In genomic region chr1:112674986-112675727, GRCh38 we compare ENCODE assay signal across 8 cellular contexts. TPM values are rescaled to one million over a fixed set of nuclear protein-coding genes. Genes with fewer than 3 reads are reported as not detected.
A peak's percentile ranks its signal among the peaks of the same experiment; 100 is the strongest.
DNase-seq lines count a peak whose midpoint lies in the region; ATAC-seq, FAIRE-seq and TF ChIP-seq lines count a peak whose summit lies in the region.

No MANE protein-coding gene starts in this region.

- TF ChIP-seq RAD21 in K562 (CRISPR knock-in tag; conservative IDR thresholded peaks at IDR 0.05 in 1 of 2, IDR thresholded peaks at IDR 0.05 in 1 of 2): peak in 1 of 2 experiments; percentile 39; a peak in 2 of 4 replicates

- no peak for FAIRE-seq in K562 (lab: Jason Lieb, UNC)

- H3K4me2 ChIP-seq in K562 (ENCODE audit: insufficient read depth, low read length): peak overlapping the region; percentile 85

- peaks cover 21% of the 10 kb centered on the region for H3K36me3 Mint-ChIP-seq in CD4-positive, CD25-positive, alpha-beta regulatory T cell
- H3K36me3 Mint-ChIP-seq in immature natural killer cell: peaks cover 0 to 20% (median 12%) of the 10 kb centered on the region in 3 donors

- peaks cover 56% of the 10 kb centered on the region for H3K79me2 ChIP-seq in K562 (ENCODE audit: control insufficient read depth, insufficient read depth, low read length)

- ATAC-seq in CD4-positive, CD25-positive, alpha-beta regulatory T cell (ENCODE audit: low read depth in 2 of 2): peak; percentile 36 to 51
- peak; percentile 31 for ATAC-seq in GM19467 (IDR thresholded peaks at IDR 0.05; ENCODE audit: unreplicated experiment)
- peak; percentile 79 for ATAC-seq in K562
- ATAC-seq in HG03469 (IDR thresholded peaks at IDR 0.05; ENCODE audit: unreplicated experiment): no peak

- POLR2A ChIA-PET in K562 (lab: Yijun Ruan, JAX): interaction anchor here (0.5 to 7.3 kb wide), 12 partner anchors 9 to 1104 kb away, joined by 3 to 104 read pairs (median 5); partner anchors contain the start of gene LRIG2

- peak overlapping the region; percentile 73 for H3K27ac ChIP-seq in CD4-positive, CD25-positive, alpha-beta regulatory T cell (ENCODE audit: insufficient read depth, low read length, poor library complexity, severe bottlenecking)
- H3K27ac ChIP-seq in HUES6 (ENCODE audit: low read depth, low read length): peak overlapping the region; percentile 78; the same call in 1 of the 2 replicates
- H3K27ac ChIP-seq in K562 (ENCODE audit: extremely low read depth, low read depth, low read length): peak overlapping the region; percentile 86

- 1% methylated on average over 54 of the region's 68 CpGs for whole genome bisulfite sequencing in K562 (ENCODE audit: insufficient coverage, low coverage, missing lambda C conversion rate)

- H3K9ac ChIP-seq in HUES6 (ENCODE audit: low read length) (peak overlapping the region; percentile 89), K562 (ENCODE audit: insufficient read depth in 1 of 2, low read depth in 2 of 2, low read length in 2 of 2) (peak overlapping the region; percentile 87 to 98)

- intact Hi-C loops in K562 (cut with micrococcal nuclease): no loop called here

- H3K9me3 Mint-ChIP-seq in CD4-positive, CD25-positive, alpha-beta regulatory T cell: peaks cover 0 to 2% (median 0%) of the 10 kb centered on the region in 7 donors
- H3K9me3 Mint-ChIP-seq in immature natural killer cell: no peaks in the 10 kb centered on the region

- no TSS peak for BruUV-seq in K562 (replicated peaks; lab: Mats Ljungman, UMichigan)

- CTCF ChIA-PET in K562 (lab: Yijun Ruan, JAX; ENCODE audit: low intra/inter-chr PET ratio): interaction anchor here (0.7 kb wide), 1 partner anchor 16 kb away, joined by 3 read pairs; no protein-coding TSS in a partner anchor

- H3K27me3 ChIP-seq in CD4-positive, CD25-positive, alpha-beta regulatory T cell (ENCODE audit: control insufficient read depth, insufficient read depth, low read length): no peaks in the 10 kb centered on the region
- H3K27me3 ChIP-seq in HUES6 (ENCODE audit: control insufficient read depth, insufficient read depth, low read length) (peaks cover 24% of the 10 kb centered on the region), K562 (ENCODE audit: control insufficient read depth in 2 of 2, insufficient read depth in 2 of 2, low read length in 2 of 2) (no peaks in the 10 kb centered on the region)

- peak in 2 of 3 experiments; percentile 2 to 69; a peak in 4 of 6 replicates for TF ChIP-seq CTCF in K562 (IDR thresholded peaks at IDR 0.05 in 2 of 3, conservative IDR thresholded peaks at IDR 0.05 in 1 of 3; ENCODE audit: insufficient read depth in 2 of 3, low read depth in 1 of 3, low read length in 3 of 3)

- peaks cover 29 to 68% (median 50%) of the 10 kb centered on the region in 4 donors for H3K4me1 Mint-ChIP-seq in CD4-positive, CD25-positive, alpha-beta regulatory T cell
- H3K4me1 Mint-ChIP-seq in immature natural killer cell: peaks cover 36 to 67% of the 10 kb centered on the region in 2 donors

- no peak for TF ChIP-seq POLR2A in K562 (conservative IDR thresholded peaks at IDR 0.05)

- peaks cover 32% of the 10 kb centered on the region for H3K4me1 ChIP-seq in CD4-positive, CD25-positive, alpha-beta regulatory T cell (ENCODE audit: control insufficient read depth, insufficient read depth, low read length, poor library complexity, severe bottlenecking)
- H3K4me1 ChIP-seq in HUES6 (ENCODE audit: control insufficient read depth, insufficient read depth, low read length) (peaks cover 36% of the 10 kb centered on the region), K562 (replicated peaks in 1 of 2; ENCODE audit: control insufficient read depth in 2 of 2, insufficient read depth in 2 of 2, low read length in 2 of 2) (peaks cover 18 to 42% of the 10 kb centered on the region in 2 experiments)

- peak overlapping the region; percentile 87 to 98 (median 96) for H3K4me3 Mint-ChIP-seq in CD4-positive, CD25-positive, alpha-beta regulatory T cell
- H3K4me3 Mint-ChIP-seq in immature natural killer cell: peak overlapping the region; percentile 96 to 99 (median 98)

- H3K27ac Mint-ChIP-seq in CD4-positive, CD25-positive, alpha-beta regulatory T cell: peak overlapping the region; percentile 96 to 98 (median 97)
- H3K27ac Mint-ChIP-seq in immature natural killer cell: peak overlapping the region; percentile 89 to 97 (median 95)

- no peaks in the 10 kb centered on the region for H3K9me1 ChIP-seq in K562 (ENCODE audit: control insufficient read depth, insufficient read depth, low read length)

- no peaks in the 10 kb centered on the region for H3K27me3 Mint-ChIP-seq in CD4-positive, CD25-positive, alpha-beta regulatory T cell
- peaks cover 0 to 7% (median 5%) of the 10 kb centered on the region in 3 donors for H3K27me3 Mint-ChIP-seq in immature natural killer cell (ENCODE audit: low read depth in 3 of 3)

- no peaks in the 10 kb centered on the region for H3K9me3 ChIP-seq in CD4-positive, CD25-positive, alpha-beta regulatory T cell (ENCODE audit: control insufficient read depth in 2 of 2, low read length in 2 of 2)
- H3K9me3 ChIP-seq in HUES6 (ENCODE audit: control insufficient read depth, insufficient read depth, low read depth, low read length) (no peaks in the 10 kb centered on the region), K562 (replicated peaks; ENCODE audit: control insufficient read depth, insufficient read depth, low read depth, low read length) (no peaks in the 10 kb centered on the region)

- peak overlapping the region; percentile 89 for H2AFZ ChIP-seq in K562 (ENCODE audit: low read depth, low read length)

- peak; percentile 24 to 39 (median 32) for DNase-seq in CD4-positive, CD25-positive, alpha-beta regulatory T cell
- peak; percentile 5 for DNase-seq in T-helper 22 cell (ENCODE audit: low read depth)
- DNase-seq in K562 (ENCODE audit: extremely low read depth in 1 of 4, low spot score in 3 of 4): peak; percentile 70 to 89 (median 81)
- peak; percentile 59 to 60 (median 59) for DNase-seq in immature natural killer cell
- DNase-seq in stimulated activated CD4-positive, alpha-beta T cell treated with anti-CD3 and anti-CD28 coated beads, Interleukin-12 subunit alpha, Interleukin-12 subunit beta, amount 100 ng/mL, for 48 hours (ENCODE audit: low read depth in 2 of 3, low spot score in 1 of 3): peak in 2 of 3 donors; percentile 21 to 31

- peak overlapping the region; percentile 84 for H3K4me3 ChIP-seq in CD4-positive, CD25-positive, alpha-beta regulatory T cell (ENCODE audit: low read depth, low read length)
- H3K4me3 ChIP-seq in HUES6 (ENCODE audit: low read depth, low read length) (peak overlapping the region; percentile 88), K562 (peak overlapping the region; percentile 71)

- H3K36me3 ChIP-seq in CD4-positive, CD25-positive, alpha-beta regulatory T cell (ENCODE audit: control insufficient read depth, insufficient read depth, low read length): peaks cover 11% of the 10 kb centered on the region
- H3K36me3 ChIP-seq in HUES6 (ENCODE audit: control insufficient read depth, insufficient read depth, low read length): peaks cover 16% of the 10 kb centered on the region
- peaks cover 42% of the 10 kb centered on the region for H3K36me3 ChIP-seq in K562 (ENCODE audit: control insufficient read depth, insufficient read depth, low read length)

- TF ChIP-seq EP300 in K562 (IDR thresholded peaks at IDR 0.05; ENCODE audit: low read length): no peak

- no peaks in the 10 kb centered on the region for H4K20me1 ChIP-seq in K562 (replicated peaks; ENCODE audit: control insufficient read depth, insufficient read depth, low read length)

- in situ Hi-C loops in K562 (cut with MboI): no loop called here

RNA-seq across cellular contexts. Expression of gene MOV10, which starts 0.7 kb away (rescaled TPM):
- total RNA-seq in CD4-positive, CD25-positive, alpha-beta regulatory T cell: 94.2 TPM
- 10 to 100 TPM; 26.1 to 29.8 (median 28.3) TPM for polyA plus RNA-seq in CD4-positive, CD25-positive, alpha-beta regulatory T cell
- total RNA-seq in K562 (2011; cell fraction: chromatin; rRNA removed; ENCODE audit: low replicate concordance): 194 and 432 TPM in 2 replicates
- total RNA-seq in K562 (2011; cell fraction: nucleolus; rRNA removed): 231 and 262 TPM in 2 replicates
- total RNA-seq in K562 (2011; cell fraction: nucleoplasm; rRNA removed): 196 and 201 TPM in 2 replicates
- total RNA-seq in K562 (2014; rRNA removed): 46.5 and 75.8 TPM in 2 replicates
- 32.1 and 46.8 TPM in 2 replicates for total RNA-seq in K562 (2014; rRNA removed; fragmentation: Illumina TruSeq; extraction: Trizol)
- total RNA-seq in K562 (2015; rRNA removed; fragmentation: Illumina TruSeq; extraction: Trizol): 49.5 and 50.8 TPM in 2 replicates
- 93.9 and 101 TPM in 2 replicates for total RNA-seq in K562 (2021)
- polyA plus RNA-seq in K562 (2011; rRNA removed): 50.2 and 86.0 TPM in 2 replicates
- 55.2 and 72.8 TPM in 2 replicates for polyA plus RNA-seq in K562 (2011; cell fraction: cytosol; rRNA removed)
- polyA plus RNA-seq in K562 (2011; cell fraction: nucleus; rRNA removed): 327 and 544 TPM in 2 replicates
- 78.3 and 153 TPM in 2 replicates for polyA plus RNA-seq in K562 (2012)
- 101 and 105 TPM in 2 replicates for polyA plus RNA-seq in K562 (2014; fragmentation: Illumina TruSeq; extraction: Trizol)
- 10 to 100 TPM; 16.7 to 39.6 TPM for polyA plus RNA-seq in K562 (2014; fragmentation: Nextera tagmentation; extraction: Ambion mirVana)
- 72.0 and 92.8 TPM in 2 replicates for polyA plus RNA-seq in K562 (2014; rRNA removed)
- polyA minus RNA-seq in K562 (2011; rRNA and poly(A)+ RNA removed): 34.4 and 47.1 TPM in 2 replicates
- polyA minus RNA-seq in K562 (2011; cell fraction: cytosol; rRNA and poly(A)+ RNA removed): 65.8 and 66.5 TPM in 2 replicates
- 127 and 129 TPM in 2 replicates for polyA minus RNA-seq in K562 (2011; cell fraction: nucleus; rRNA and poly(A)+ RNA removed)
- 10 to 100 TPM; 20.6 to 52.7 (median 22.8) TPM for polyA plus RNA-seq in immature natural killer cell

RNA-seq across cellular contexts. Expression of gene RHOC, which starts 31.8 kb away (rescaled TPM):
- total RNA-seq in CD4-positive, CD25-positive, alpha-beta regulatory T cell: 17.4 TPM
- 10 to 100 TPM; 20.1 to 34.1 (median 28.9) TPM for polyA plus RNA-seq in CD4-positive, CD25-positive, alpha-beta regulatory T cell
- total RNA-seq in K562 (2011; cell fraction: chromatin; rRNA removed; ENCODE audit: low replicate concordance): 107 and 260 TPM in 2 replicates
- 237 and 244 TPM in 2 replicates for total RNA-seq in K562 (2011; cell fraction: nucleolus; rRNA removed)
- 195 and 210 TPM in 2 replicates for total RNA-seq in K562 (2011; cell fraction: nucleoplasm; rRNA removed)
- total RNA-seq in K562 (2014; rRNA removed) (275 and 287 TPM in 2 replicates), K562 (2014; rRNA removed; fragmentation: Illumina TruSeq; extraction: Trizol) (131 and 169 TPM in 2 replicates), K562 (2015; rRNA removed; fragmentation: Illumina TruSeq; extraction: Trizol) (200 and 204 TPM in 2 replicates), K562 (2021) (186 and 203 TPM in 2 replicates)
- polyA plus RNA-seq in K562 (2011; rRNA removed) (364 and 370 TPM in 2 replicates), K562 (2014; fragmentation: Illumina TruSeq; extraction: Trizol) (336 and 344 TPM in 2 replicates), K562 (2014; fragmentation: Nextera tagmentation; extraction: Ambion mirVana) (10 to 100 TPM; 35.2 to 82.7 TPM), K562 (2014; rRNA removed) (248 and 267 TPM in 2 replicates), immature natural killer cell (100 to 1,000 TPM; 444 to 613 (median 572) TPM)
- 478 and 580 TPM in 2 replicates for polyA plus RNA-seq in K562 (2011; cell fraction: cytosol; rRNA removed)
- 338 and 429 TPM in 2 replicates for polyA plus RNA-seq in K562 (2011; cell fraction: nucleus; rRNA removed)
- polyA plus RNA-seq in K562 (2012): 332 and 339 TPM in 2 replicates
- 273 and 333 TPM in 2 replicates for polyA minus RNA-seq in K562 (2011; rRNA and poly(A)+ RNA removed)
- 125 and 156 TPM in 2 replicates for polyA minus RNA-seq in K562 (2011; cell fraction: cytosol; rRNA and poly(A)+ RNA removed)
- polyA minus RNA-seq in K562 (2011; cell fraction: nucleus; rRNA and poly(A)+ RNA removed): 103 and 138 TPM in 2 replicates

RNA-seq across cellular contexts. Expression of gene PPM1J, which starts 40.0 kb away (rescaled TPM):
- total RNA-seq in CD4-positive, CD25-positive, alpha-beta regulatory T cell: not detected
- polyA plus RNA-seq in CD4-positive, CD25-positive, alpha-beta regulatory T cell: not detected
- total RNA-seq in K562 (2011; cell fraction: chromatin; rRNA removed; ENCODE audit: low replicate concordance): 6.3 and 17.9 TPM in 2 replicates
- 12.8 and 15.3 TPM in 2 replicates for total RNA-seq in K562 (2011; cell fraction: nucleolus; rRNA removed)
- total RNA-seq in K562 (2011; cell fraction: nucleoplasm; rRNA removed): 9.6 and 9.9 TPM in 2 replicates
- total RNA-seq in K562 (2014; rRNA removed) (6.0 and 6.5 TPM in 2 replicates), K562 (2014; rRNA removed; fragmentation: Illumina TruSeq; extraction: Trizol) (1.2 and 1.3 TPM in 2 replicates), K562 (2015; rRNA removed; fragmentation: Illumina TruSeq; extraction: Trizol) (0.98 and 1.1 TPM in 2 replicates), K562 (2021) (5.1 and 7.1 TPM in 2 replicates)
- polyA plus RNA-seq in K562 (2011; rRNA removed) (10.5 and 18.4 TPM in 2 replicates), K562 (2014; fragmentation: Illumina TruSeq; extraction: Trizol) (4.2 and 5.0 TPM in 2 replicates), K562 (2014; fragmentation: Nextera tagmentation; extraction: Ambion mirVana) (under 1 TPM; 0.25 to 0.31 TPM), K562 (2014; rRNA removed) (8.2 and 8.5 TPM in 2 replicates), immature natural killer cell (under 1 TPM in 1 of 3 donors, not detected in 2; 0.19 TPM)
- polyA plus RNA-seq in K562 (2011; cell fraction: cytosol; rRNA removed): 20.6 and 20.7 TPM in 2 replicates
- polyA plus RNA-seq in K562 (2011; cell fraction: nucleus; rRNA removed): 80.5 and 82.8 TPM in 2 replicates
- polyA plus RNA-seq in K562 (2012): 3.0 and 3.4 TPM in 2 replicates
- 2.1 and 3.8 TPM in 2 replicates for polyA minus RNA-seq in K562 (2011; rRNA and poly(A)+ RNA removed)
- 3.0 and 6.5 TPM in 2 replicates for polyA minus RNA-seq in K562 (2011; cell fraction: cytosol; rRNA and poly(A)+ RNA removed)
- polyA minus RNA-seq in K562 (2011; cell fraction: nucleus; rRNA and poly(A)+ RNA removed): 7.4 and 9.1 TPM in 2 replicates

RNA-seq across cellular contexts. Expression of gene CAPZA1, which starts 55.5 kb away (rescaled TPM):
- total RNA-seq in CD4-positive, CD25-positive, alpha-beta regulatory T cell: 244 TPM
- polyA plus RNA-seq in CD4-positive, CD25-positive, alpha-beta regulatory T cell: 100 to 1,000 TPM; 248 to 281 (median 260) TPM
- total RNA-seq in K562 (2011; cell fraction: chromatin; rRNA removed; ENCODE audit: low replicate concordance): 126 and 319 TPM in 2 replicates
- total RNA-seq in K562 (2011; cell fraction: nucleolus; rRNA removed): 56.9 and 76.1 TPM in 2 replicates
- total RNA-seq in K562 (2011; cell fraction: nucleoplasm; rRNA removed): 147 and 245 TPM in 2 replicates
- total RNA-seq in K562 (2014; rRNA removed): 244 and 278 TPM in 2 replicates
- 306 and 352 TPM in 2 replicates for total RNA-seq in K562 (2014; rRNA removed; fragmentation: Illumina TruSeq; extraction: Trizol)
- total RNA-seq in K562 (2015; rRNA removed; fragmentation: Illumina TruSeq; extraction: Trizol): 281 and 297 TPM in 2 replicates
- total RNA-seq in K562 (2021): 266 and 289 TPM in 2 replicates
- 298 and 365 TPM in 2 replicates for polyA plus RNA-seq in K562 (2011; rRNA removed)
- 68.7 and 164 TPM in 2 replicates for polyA plus RNA-seq in K562 (2011; cell fraction: cytosol; rRNA removed)
- 66.8 and 129 TPM in 2 replicates for polyA plus RNA-seq in K562 (2011; cell fraction: nucleus; rRNA removed)
- 210 and 214 TPM in 2 replicates for polyA plus RNA-seq in K562 (2012)
- 286 and 340 TPM in 2 replicates for polyA plus RNA-seq in K562 (2014; fragmentation: Illumina TruSeq; extraction: Trizol)
- 1,000 to 10,000 TPM in 1 of 2 experiments, 100 to 1,000 TPM in 1; 805 to 1,020 TPM for polyA plus RNA-seq in K562 (2014; fragmentation: Nextera tagmentation; extraction: Ambion mirVana)
- polyA plus RNA-seq in K562 (2014; rRNA removed): 234 and 237 TPM in 2 replicates
- 765 and 786 TPM in 2 replicates for polyA minus RNA-seq in K562 (2011; rRNA and poly(A)+ RNA removed)
- polyA minus RNA-seq in K562 (2011; cell fraction: cytosol; rRNA and poly(A)+ RNA removed): 311 and 407 TPM in 2 replicates
- 70.7 and 177 TPM in 2 replicates for polyA minus RNA-seq in K562 (2011; cell fraction: nucleus; rRNA and poly(A)+ RNA removed)
- polyA plus RNA-seq in immature natural killer cell: 100 to 1,000 TPM; 199 to 264 (median 207) TPM

RNA-seq across cellular contexts. Expression of gene ST7L, which starts 56.2 kb away (rescaled TPM):
- 36.8 TPM for total RNA-seq in CD4-positive, CD25-positive, alpha-beta regulatory T cell
- polyA plus RNA-seq in CD4-positive, CD25-positive, alpha-beta regulatory T cell: 10 to 100 TPM in 3 of 4 donors, 1 to 10 TPM in 1; 7.7 to 15.4 (median 14.0) TPM
- total RNA-seq in K562 (2011; cell fraction: chromatin; rRNA removed; ENCODE audit: low replicate concordance): 49.5 and 67.9 TPM in 2 replicates
- 38.7 and 39.0 TPM in 2 replicates for total RNA-seq in K562 (2011; cell fraction: nucleolus; rRNA removed)
- 58.5 and 84.5 TPM in 2 replicates for total RNA-seq in K562 (2011; cell fraction: nucleoplasm; rRNA removed)
- total RNA-seq in K562 (2014; rRNA removed) (21.0 and 23.3 TPM in 2 replicates), K562 (2014; rRNA removed; fragmentation: Illumina TruSeq; extraction: Trizol) (27.7 and 28.8 TPM in 2 replicates), K562 (2015; rRNA removed; fragmentation: Illumina TruSeq; extraction: Trizol) (31.1 and 32.1 TPM in 2 replicates), K562 (2021) (18.8 and 21.7 TPM in 2 replicates)
- polyA plus RNA-seq in K562 (2011; rRNA removed) (27.4 and 32.5 TPM in 2 replicates), K562 (2014; fragmentation: Illumina TruSeq; extraction: Trizol) (26.2 and 26.6 TPM in 2 replicates), K562 (2014; fragmentation: Nextera tagmentation; extraction: Ambion mirVana) (10 to 100 TPM in 1 of 2 experiments, 1 to 10 TPM in 1; 9.0 to 10.7 TPM), K562 (2014; rRNA removed) (29.4 and 39.4 TPM in 2 replicates), immature natural killer cell (10 to 100 TPM in 2 of 3 donors, 1 to 10 TPM in 1; 8.4 to 15.2 (median 11.4) TPM)
- polyA plus RNA-seq in K562 (2011; cell fraction: cytosol; rRNA removed): 18.2 and 21.8 TPM in 2 replicates
- polyA plus RNA-seq in K562 (2011; cell fraction: nucleus; rRNA removed): 33.6 and 48.2 TPM in 2 replicates
- 22.6 and 23.3 TPM in 2 replicates for polyA plus RNA-seq in K562 (2012)
- polyA minus RNA-seq in K562 (2011; rRNA and poly(A)+ RNA removed): 25.9 and 28.5 TPM in 2 replicates
- 11.7 and 11.8 TPM in 2 replicates for polyA minus RNA-seq in K562 (2011; cell fraction: cytosol; rRNA and poly(A)+ RNA removed)
- 25.8 and 33.7 TPM in 2 replicates for polyA minus RNA-seq in K562 (2011; cell fraction: nucleus; rRNA and poly(A)+ RNA removed)

Comparison
In these comparisons a context has a peak if more than half of its experiments do, and no peak if none do; other contexts are left out.
1. DNase-seq: peak in every context shown above with its lines; median percentile 81 in K562; 59 in immature natural killer cell; 32 in CD4-positive, CD25-positive, alpha-beta regulatory T cell; 26 in stimulated activated CD4-positive, alpha-beta T cell treated with anti-CD3 and anti-CD28 coated beads, Interleukin-12 subunit alpha, Interleukin-12 subunit beta, amount 100 ng/mL, for 48 hours; 5 in T-helper 22 cell.